12 cellular contexts compared by ENCODE assay signal in the genomic region with DNA sequence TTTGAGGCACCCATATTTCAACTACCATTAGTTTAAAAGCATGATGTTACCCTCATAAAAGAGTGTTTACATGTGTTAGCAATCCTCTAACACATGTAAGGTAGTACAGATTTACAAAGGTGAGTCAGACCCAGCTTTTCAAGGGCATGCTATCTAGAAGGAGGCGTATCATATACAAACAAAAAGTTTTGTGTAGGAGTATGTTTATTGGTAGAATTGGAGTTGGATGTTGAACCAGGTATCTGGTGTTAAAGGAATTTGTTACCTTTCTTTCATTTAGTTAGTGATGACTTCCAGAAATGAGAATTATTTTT. TPM values are rescaled to one million over a fixed set of nuclear protein-coding genes. Genes with fewer than 3 reads are reported as not detected.
DNase-seq lines count a peak whose midpoint lies in the region; ATAC-seq and TF ChIP-seq lines count a peak whose summit lies in the region.
"Had no signal": no experiment of that assay in that cellular context is flagged by ENCODE, and none has a peak within 500 bp of the region (broad histone marks: within the 10 kb centered on the region; RNA-seq: fewer than 3 reads in every experiment).

No MANE protein-coding gene starts in this region.

- peaks cover 35% of the 10 kb centered on the region for H3K36me3 Mint-ChIP-seq in nephron progenitor cell (ENCODE audit: low read depth)

- peak overlapping the region; percentile 91 for H3K27ac Mint-ChIP-seq in nephron progenitor cell
- H3K27ac Mint-ChIP-seq: activated naive CD4-positive, alpha-beta T cell treated with anti-CD3 and anti-CD28 coated beads for 36 hours had no signal

- H3K9me3 Mint-ChIP-seq in nephron progenitor cell, result no peaks in the 10 kb centered on the region
- H3K9me3 Mint-ChIP-seq: activated naive CD4-positive, alpha-beta T cell treated with anti-CD3 and anti-CD28 coated beads for 36 hours; T-helper 1 cell treated with Interleukin-12 subunit alpha and Interleukin-12 subunit beta and Interleukin-4 antibody, amounts not matched to agents 30 μg/mL and 1 μg/mL, for 36 hours had no signal

- peaks cover 30% of the 10 kb centered on the region for H3K4me1 ChIP-seq in DND-41 (ENCODE audit: insufficient read depth, low read length)
- H3K4me1 ChIP-seq in mammary epithelial cell (ENCODE audit: insufficient read depth, low read length), result peaks cover 20% of the 10 kb centered on the region

- H4K20me1 ChIP-seq in DND-41 (ENCODE audit: insufficient read depth, low read length) (peaks cover 48% of the 10 kb centered on the region), mammary epithelial cell (ENCODE audit: insufficient read depth, low read length) (peaks cover 5% of the 10 kb centered on the region)

- peak overlapping the region; percentile 10; the same call in 1 of the 2 replicates for H3K9ac ChIP-seq in DND-41 (ENCODE audit: low read depth, low read length)
- H3K9ac ChIP-seq in mammary epithelial cell (ENCODE audit: insufficient read depth, low read length), result no peak overlapping the region

- CTCF ChIA-PET in mammary epithelial cell (lab: Charles Lee; ENCODE audit: low non-redundant PET), result no interaction called here

- no peak for ATAC-seq in DND-41 (ENCODE audit: insufficient read depth, low read depth)
- no peak for ATAC-seq in Right ventricle myocardium superior (ENCODE audit: poor library complexity)

- dilution Hi-C loops in mammary epithelial cell (cut with HindIII; ENCODE audit: low sequenced_read_pairs), result no loop called here

- H3K36me3 ChIP-seq in DND-41 (ENCODE audit: insufficient read depth, low read length), result peaks cover 26% of the 10 kb centered on the region
- no peaks in the 10 kb centered on the region for H3K36me3 ChIP-seq in mammary epithelial cell (ENCODE audit: insufficient read depth, low read length)

- no peaks in the 10 kb centered on the region for H3K9me3 ChIP-seq in DND-41 (ENCODE audit: insufficient read depth, low read length, severe bottlenecking)
- H3K9me3 ChIP-seq in mammary epithelial cell (replicated peaks; ENCODE audit: insufficient read depth, low read length), result no peaks in the 10 kb centered on the region

- BruUV-seq in mammary epithelial cell (replicated peaks; lab: Mats Ljungman, UMichigan), result TSS peak; percentile 9

- TF ChIP-seq CTCF in DND-41 (IDR thresholded peaks at IDR 0.05; ENCODE audit: borderline replicate concordance, extremely low read depth, low read length, poor library complexity, severe bottlenecking), result no peak
- TF ChIP-seq CTCF in mammary epithelial cell (conservative IDR thresholded peaks at IDR 0.05 in 1 of 2, IDR thresholded peaks at IDR 0.05 in 1 of 2; ENCODE audit: extremely low read depth in 1 of 2, insufficient read depth in 1 of 2, low read depth in 1 of 2, low read length in 2 of 2), result no peak
- no peak for TF ChIP-seq CTCF in nephron progenitor cell (IDR thresholded peaks at IDR 0.05)

- intact Hi-C loops in mammary epithelial cell (cut with micrococcal nuclease), result no loop called here
- intact Hi-C loops in Right ventricle myocardium superior (cut with DNase I), result no loop called here

- peaks cover 77% of the 10 kb centered on the region for H3K79me2 ChIP-seq in DND-41 (ENCODE audit: insufficient read depth, low read length)
- peaks cover 71% of the 10 kb centered on the region for H3K79me2 ChIP-seq in mammary epithelial cell (ENCODE audit: insufficient read depth, low read length)

- H3K4me3 Mint-ChIP-seq in nephron progenitor cell, result peak overlapping the region; percentile 67

- H3K4me2 ChIP-seq in DND-41 (ENCODE audit: insufficient read depth, low read length) (peak overlapping the region; percentile 51), mammary epithelial cell (ENCODE audit: insufficient read depth, low read depth, low read length) (peak overlapping the region; percentile 47)

- H3K4me3 ChIP-seq in DND-41 (ENCODE audit: low read depth in 1 of 2, low read length in 2 of 2) (peak overlapping the region in 1 of 2 experiments; percentile 6; a peak in 1 of 4 replicates), mammary epithelial cell (replicated peaks in 1 of 3; ENCODE audit: insufficient read depth in 1 of 3, low read depth in 2 of 3, low read length in 3 of 3) (no peak overlapping the region)

- no peak for DNase-seq in DND-41
- DNase-seq in M059J (ENCODE audit: low read depth), result peak; percentile 59
- DNase-seq in mammary epithelial cell, result peak; percentile 50
- DNase-seq in nephron progenitor cell, result no peak
- DNase-seq in Right ventricle myocardium superior, result no peak
- DNase-seq in NCI-H748 (lab: John Stamatoyannopoulos, UW; ENCODE audit: unreplicated experiment), result no peak
- DNase-seq in AG08396 (ENCODE audit: low spot score), result no peak
- DNase-seq in NK-92 (lab: John Stamatoyannopoulos, UW; ENCODE audit: unreplicated experiment), result no peak
- DNase-seq: activated naive CD4-positive, alpha-beta T cell treated with anti-CD3 and anti-CD28 coated beads for 36 hours; NCI-H1694; nucleus accumbens had no signal

- 76% methylated on average over 1 of the region's 1 CpG for WGBS in mammary epithelial cell (ENCODE audit: low coverage, missing lambda C conversion rate)

- H2AFZ ChIP-seq in DND-41 (ENCODE audit: low read depth, low read length) (no peak overlapping the region), mammary epithelial cell (ENCODE audit: low read depth, low read length) (no peak overlapping the region)

- H3K27me3 ChIP-seq in DND-41 (ENCODE audit: insufficient read depth, low read length, poor library complexity) (no peaks in the 10 kb centered on the region), mammary epithelial cell (ENCODE audit: insufficient read depth, low read length) (no peaks in the 10 kb centered on the region)

- H3K4me1 Mint-ChIP-seq in nephron progenitor cell, result peaks cover 52% of the 10 kb centered on the region

- in situ Hi-C loops in mammary epithelial cell (cut with MboI; ENCODE audit: low sequenced_read_pairs in 2 of 2), result no loop called here

- H3K27me3 Mint-ChIP-seq in nephron progenitor cell (ENCODE audit: low read depth, poor library complexity), result peaks cover 2% of the 10 kb centered on the region

- H3K27ac ChIP-seq in DND-41 (ENCODE audit: low read length) (no peak overlapping the region), mammary epithelial cell (ENCODE audit: insufficient read depth, low read depth, low read length) (no peak overlapping the region)

RNA-seq across cellular contexts. Expression of a gene that starts 2.4 kb away (rescaled TPM):
- total RNA-seq in M059J (2014; rRNA removed; shearing (Covaris generic)), result 104 and 120 TPM in 2 replicates
- 10 to 100 TPM; 49.6 to 55.8 TPM for total RNA-seq in mammary epithelial cell
- 55.1 TPM for polyA plus RNA-seq in mammary epithelial cell
- 53.5 TPM for polyA minus RNA-seq in mammary epithelial cell
- total RNA-seq in Right ventricle myocardium superior, result 8.7 TPM

RNA-seq across cellular contexts. Expression of a gene that starts 15.2 kb away (rescaled TPM):
- 16.4 and 29.2 TPM in 2 replicates for total RNA-seq in M059J (2014; rRNA removed; shearing (Covaris generic))
- total RNA-seq in mammary epithelial cell (10 to 100 TPM; 22.8 to 39.7 TPM), Right ventricle myocardium superior (37.5 TPM)
- 13.3 TPM for polyA plus RNA-seq in mammary epithelial cell
- 40.7 TPM for polyA minus RNA-seq in mammary epithelial cell

Comparison
In these comparisons a context has a peak if more than half of its experiments do, and no peak if none do; other contexts are left out.
1. DNase-seq: peak in M059J (single experiment) and mammary epithelial cell (single experiment); none in DND-41 (single experiment), nephron progenitor cell (single experiment), Right ventricle myocardium superior (single experiment), NCI-H748 (single experiment), AG08396 (single experiment) and NK-92 (single experiment).